14 cellular contexts compared by ENCODE assay signal in the genomic region with DNA sequence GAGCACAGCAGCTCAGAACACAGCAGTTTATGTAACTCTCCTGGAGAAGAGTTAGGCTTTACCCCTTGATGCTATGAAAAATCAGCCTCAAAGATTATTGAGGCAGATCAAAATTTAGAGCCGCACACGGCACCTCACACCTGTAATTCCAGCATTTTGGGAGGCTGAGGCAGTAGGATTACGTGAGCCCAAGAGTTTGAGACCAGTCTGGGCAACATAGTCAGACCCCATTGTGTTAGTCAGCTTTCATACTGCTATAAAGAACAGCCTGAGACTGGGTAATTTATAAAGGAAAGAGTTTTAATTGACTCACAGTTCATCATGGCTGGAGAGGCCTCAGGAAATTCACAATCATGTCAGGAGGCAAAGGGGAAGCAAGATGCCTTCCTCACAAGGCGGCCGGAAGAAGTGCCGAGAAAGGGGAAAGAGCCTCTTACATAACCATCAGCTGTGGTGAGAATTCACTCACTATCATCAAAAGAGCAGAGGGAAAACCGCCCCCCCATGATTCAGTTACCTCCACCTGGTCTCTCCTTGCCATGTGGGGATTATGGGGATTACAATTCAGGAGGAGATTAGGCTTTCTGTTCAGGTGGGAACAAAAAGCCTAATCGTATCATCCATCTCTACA.
DNase-seq lines count a peak whose midpoint lies in the region; ATAC-seq and TF ChIP-seq lines count a peak whose summit lies in the region.
"Had no signal": no experiment of that assay in that cellular context is flagged by ENCODE, and none has a peak within 500 bp of the region (broad histone marks: within the 10 kb centered on the region; RNA-seq: fewer than 3 reads in every experiment).

No MANE protein-coding gene starts in this region.

- peak overlapping the region; percentile 46 for H2AFZ ChIP-seq in SU-DHL-6 (ENCODE audit: low read depth, low read length, severe bottlenecking)

- peak overlapping the region; percentile 60 for H3K9ac ChIP-seq in SU-DHL-6 (ENCODE audit: low read length)

- H3K9me3 ChIP-seq in SU-DHL-6 (ENCODE audit: insufficient read depth, low read length) = no peaks in the 10 kb centered on the region
- no peaks in the 10 kb centered on the region for H3K9me3 ChIP-seq in right cardiac atrium (ENCODE audit: control insufficient read depth, low read length)
- H3K9me3 ChIP-seq: adrenal gland, suprapubic skin had no signal

- intact Hi-C loops in right cardiac atrium (cut with DNase I) (no loop called here), posterior vena cava (cut with DNase I) (no loop called here)

- H3K27ac ChIP-seq in SU-DHL-6 (ENCODE audit: low read depth, low read length) (peak overlapping the region; percentile 92), right cardiac atrium (ENCODE audit: low read length) (no peak overlapping the region), skin epidermis (peak overlapping the region in 11 of 21 experiments; percentile 26 to 71 (median 43))
- H3K27ac ChIP-seq: suprapubic skin had no signal

- WGBS in right cardiac atrium = 79% methylated on average over 8 of the region's 8 CpGs

- POLR2A ChIA-PET in activated CD4-positive, alpha-beta T cell treated with anti-CD3 and anti-CD28 coated beads, Interleukin-2, amount 10 ng/mL, durations not matched to agents 7 days and 5 days (lab: Charles Lee) = no interaction called here

- no peak overlapping the region for H3K4me3 Mint-ChIP-seq in activated CD4-positive, alpha-beta T cell treated with anti-CD3 and anti-CD28 coated beads, Interleukin-2, amount 10 ng/mL, durations not matched to agents 7 days and 5 days

- H3K4me2 ChIP-seq in SU-DHL-6 (ENCODE audit: low read depth, low read length, poor library complexity, severe bottlenecking) = peak overlapping the region; percentile 75

- no peak for ATAC-seq in right cardiac atrium
- ATAC-seq in HG02678 (IDR thresholded peaks at IDR 0.05; ENCODE audit: unreplicated experiment) = no peak

- H3K36me3 Mint-ChIP-seq in activated CD4-positive, alpha-beta T cell treated with anti-CD3 and anti-CD28 coated beads, Interleukin-2, amount 10 ng/mL, durations not matched to agents 7 days and 5 days (ENCODE audit: low read depth) = peaks cover 4% of the 10 kb centered on the region

- peaks cover 59% of the 10 kb centered on the region for H3F3A ChIP-seq in SU-DHL-6 (ENCODE audit: insufficient read depth)

- peaks cover 4% of the 10 kb centered on the region for H3K79me2 ChIP-seq in SU-DHL-6 (ENCODE audit: insufficient read depth, low read length)

- no peaks in the 10 kb centered on the region for H4K20me1 ChIP-seq in SU-DHL-6 (ENCODE audit: low read depth, low read length)

- H3K4me1 ChIP-seq in right cardiac atrium (ENCODE audit: control insufficient read depth, insufficient read depth, low read length) = no peaks in the 10 kb centered on the region
- H3K4me1 ChIP-seq: adrenal gland, suprapubic skin had no signal

- CTCF ChIA-PET in activated CD4-positive, alpha-beta T cell treated with anti-CD3 and anti-CD28 coated beads, Interleukin-2, amount 10 ng/mL, durations not matched to agents 7 days and 5 days (lab: Charles Lee) = interaction anchor here (1.1 kb wide), 1 partner anchor 16 kb away, joined by 3 read pairs; no protein-coding TSS in a partner anchor

- H3K36me3 ChIP-seq in SU-DHL-6 (ENCODE audit: low read length) = no peaks in the 10 kb centered on the region
- H3K36me3 ChIP-seq: adrenal gland, suprapubic skin had no signal

- no peak for TF ChIP-seq CTCF in SU-DHL-6 (IDR thresholded peaks at IDR 0.05; ENCODE audit: insufficient read depth, low read length, poor library complexity, severe bottlenecking)

- H3K4me1 Mint-ChIP-seq in activated CD4-positive, alpha-beta T cell treated with anti-CD3 and anti-CD28 coated beads, Interleukin-2, amount 10 ng/mL, durations not matched to agents 7 days and 5 days = peaks cover 11% of the 10 kb centered on the region

- no peak for DNase-seq in activated CD4-positive, alpha-beta T cell treated with anti-CD3 and anti-CD28 coated beads, Interleukin-2, amount 10 ng/mL, durations not matched to agents 7 days and 5 days
- no peak for DNase-seq in activated CD4-positive, alpha-beta T cell treated with anti-CD3 and anti-CD28 coated beads for 1 hour
- DNase-seq in right cardiac atrium = peak in 2 of 3 donors; percentile 57 to 59
- DNase-seq in kidney tubule cell (ENCODE audit: low spot score) = no peak
- no peak for DNase-seq in posterior vena cava (ENCODE audit: low spot score)
- DNase-seq: activated CD4-positive, alpha-beta T cell treated with anti-CD3 and anti-CD28 coated beads, Interleukin-2, amount 50 U/mL, for 48 hours; DMS79; effector CD4-positive, alpha-beta T cell; NCI-H446 treated with DMSO at 0.1 percent for 48 hours had no signal

- peak overlapping the region; percentile 54 for H3K27ac Mint-ChIP-seq in activated CD4-positive, alpha-beta T cell treated with anti-CD3 and anti-CD28 coated beads, Interleukin-2, amount 10 ng/mL, durations not matched to agents 7 days and 5 days

- H3K9me2 ChIP-seq in SU-DHL-6 (replicated peaks; ENCODE audit: insufficient read depth, low read length) = no peaks in the 10 kb centered on the region

- H3K27me3 Mint-ChIP-seq in activated CD4-positive, alpha-beta T cell treated with anti-CD3 and anti-CD28 coated beads, Interleukin-2, amount 10 ng/mL, durations not matched to agents 7 days and 5 days = no peaks in the 10 kb centered on the region

- no peaks in the 10 kb centered on the region for H3K9me3 Mint-ChIP-seq in activated CD4-positive, alpha-beta T cell treated with anti-CD3 and anti-CD28 coated beads, Interleukin-2, amount 10 ng/mL, durations not matched to agents 7 days and 5 days

- peak overlapping the region; percentile 42 for H3K4me3 ChIP-seq in SU-DHL-6 (ENCODE audit: insufficient read depth, low read length, poor library complexity, severe bottlenecking)
- no peak overlapping the region for H3K4me3 ChIP-seq in right cardiac atrium (ENCODE audit: low read length)
- no peak overlapping the region for H3K4me3 ChIP-seq in skin epidermis
- H3K4me3 ChIP-seq: adrenal gland, suprapubic skin had no signal

- no peaks in the 10 kb centered on the region for H3K27me3 ChIP-seq in SU-DHL-6 (ENCODE audit: low read length)
- no peaks in the 10 kb centered on the region for H3K27me3 ChIP-seq in right cardiac atrium (ENCODE audit: control insufficient read depth, insufficient read depth)
- H3K27me3 ChIP-seq: adrenal gland, suprapubic skin had no signal

Comparison
In these comparisons a context has a peak if more than half of its experiments do, and no peak if none do; other contexts are left out.
1. DNase-seq: peak in right cardiac atrium (2 of 3); none in activated CD4-positive, alpha-beta T cell treated with anti-CD3 and anti-CD28 coated beads, Interleukin-2, amount 10 ng/mL, durations not matched to agents 7 days and 5 days (single experiment), activated CD4-positive, alpha-beta T cell treated with anti-CD3 and anti-CD28 coated beads for 1 hour (single experiment), kidney tubule cell (single experiment) and posterior vena cava (single experiment).